ENCODE assay signal across 31 cellular contexts in the genomic region with DNA sequence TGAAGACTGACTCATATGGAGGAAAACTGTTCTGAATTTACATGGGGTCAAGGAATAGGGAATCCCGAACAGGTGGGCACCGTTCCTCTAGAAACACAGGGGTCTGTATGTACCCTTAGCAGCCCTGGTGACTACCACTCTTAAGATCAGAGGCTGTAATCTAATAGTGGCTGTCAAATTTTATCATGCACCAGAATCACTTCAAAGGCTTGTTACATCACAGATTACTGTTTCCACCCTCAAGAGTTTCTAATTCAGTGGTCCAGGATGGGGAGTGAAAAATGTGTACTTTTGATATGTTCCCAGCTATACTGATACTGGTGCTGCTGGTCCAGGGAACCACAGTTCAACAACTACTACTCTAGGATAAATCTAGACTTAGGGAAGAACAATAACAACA.
"Had no signal": no experiment of that assay in that cellular context is flagged by ENCODE, and none has a peak within 500 bp of the region (broad histone marks: within the 10 kb centered on the region; RNA-seq: fewer than 3 reads in every experiment).

No MANE protein-coding gene starts in this region.

- H3K4me3 ChIP-seq: heart left ventricle, ovary, right lobe of liver, stomach, thyroid gland, upper lobe of left lung had no signal

- H3K4me1 ChIP-seq: foreskin keratinocyte, right lobe of liver, thyroid gland, upper lobe of left lung had no signal

- H3K36me3 ChIP-seq: ovary had no signal

- H3K4me1 Mint-ChIP-seq: endodermal cell had no signal

- H3K9me3 Mint-ChIP-seq: activated CD4-positive, alpha-beta T cell treated with anti-CD3 and anti-CD28 coated beads, Interleukin-2, amount 10 ng/mL, durations not matched to agents 24 days and 14 days; activated naive CD4-positive, alpha-beta T cell treated with anti-CD3 and anti-CD28 coated beads for 36 hours; activated T-helper 1 cell treated with anti-CD3 and anti-CD28 coated beads, Interleukin-12 subunit alpha, Interleukin-12 subunit beta, Interleukin-2, Interleukin-4 antibody, amounts not matched to agents 30 ng/mL and 10 ng/mL and 1 ng/mL, durations not matched to agents 14 hours and 24 hours and 36 hours; central memory CD8-positive, alpha-beta T cell; dendritic cell treated with granulocyte-macrophage colony-stimulating factor and Interleukin-4, amounts not matched to agents 40 ng/mL and 50 ng/mL, for 4 days; endodermal cell; immature natural killer cell; naive B cell; stimulated activated effector memory CD8-positive, alpha-beta T cell treated with anti-CD3 and anti-CD28 coated beads, Interleukin-12 subunit alpha, Interleukin-12 subunit beta, amount 100 ng/mL, for 72 hours; T-helper 1 cell treated with Interleukin-12 subunit alpha and Interleukin-12 subunit beta and Interleukin-4 antibody, amounts not matched to agents 30 μg/mL and 1 μg/mL, for 36 hours had no signal

- ATAC-seq: activated CD4-positive, CD25-positive, alpha-beta regulatory T cell treated with anti-CD3 and anti-CD28 coated beads, Interleukin-2, amount 50 U/mL, for 24 hours; esophagus mucosa; foreskin keratinocyte; left colon; right lobe of liver; stimulated activated effector memory CD8-positive, alpha-beta T cell treated with anti-CD3 and anti-CD28 coated beads, Interleukin-12 subunit alpha, Interleukin-12 subunit beta, amount 100 ng/mL, for 72 hours had no signal

- H3K9me3 ChIP-seq: heart left ventricle, neutrophil, ovary, right lobe of liver, stomach, thyroid gland, upper lobe of left lung had no signal

- H3K27ac Mint-ChIP-seq: activated CD4-positive, alpha-beta T cell treated with anti-CD3 and anti-CD28 coated beads, Interleukin-2, amount 10 ng/mL, durations not matched to agents 24 days and 14 days; activated naive CD4-positive, alpha-beta T cell treated with anti-CD3 and anti-CD28 coated beads for 36 hours; activated T-helper 1 cell treated with anti-CD3 and anti-CD28 coated beads, Interleukin-12 subunit alpha, Interleukin-12 subunit beta, Interleukin-2, Interleukin-4 antibody, amounts not matched to agents 30 ng/mL and 10 ng/mL and 1 ng/mL, durations not matched to agents 14 hours and 24 hours and 36 hours; dendritic cell treated with granulocyte-macrophage colony-stimulating factor and Interleukin-4, amounts not matched to agents 40 ng/mL and 50 ng/mL, for 4 days; endodermal cell; naive B cell; nephron progenitor cell; progenitor cell of endocrine pancreas; stimulated activated effector memory CD8-positive, alpha-beta T cell treated with anti-CD3 and anti-CD28 coated beads, Interleukin-12 subunit alpha, Interleukin-12 subunit beta, amount 100 ng/mL, for 72 hours; T-helper 1 cell treated with Interleukin-12 subunit alpha and Interleukin-12 subunit beta and Interleukin-4 antibody, amounts not matched to agents 30 μg/mL and 1 μg/mL, for 36 hours had no signal

- DNase-seq: activated CD4-positive, alpha-beta T cell treated with anti-CD3 and anti-CD28 coated beads, Interleukin-2, amount 10 ng/mL, durations not matched to agents 24 days and 14 days; activated effector memory CD4-positive, alpha-beta T cell treated with anti-CD3 and anti-CD28 coated beads, Interleukin-2, amount 50 U/mL, for 16 hours; activated naive CD4-positive, alpha-beta T cell treated with anti-CD3 and anti-CD28 coated beads for 36 hours; activated T-cell treated with anti-CD3 and anti-CD28 coated beads for 4 hours; anterior cingulate cortex; endodermal cell; foreskin keratinocyte; heart left ventricle; hypothalamus; immature natural killer cell; kidney; left colon; naive B cell; nephron progenitor cell; ovary; right lobe of liver; stimulated activated CD4-positive, alpha-beta T cell treated with anti-CD3 and anti-CD28 coated beads, Interleukin-4, amount 100 ng/mL, for 24 hours; stomach; T-helper 9 cell; thyroid gland; upper lobe of left lung had no signal

- H3K4me3 Mint-ChIP-seq: activated CD4-positive, alpha-beta T cell treated with anti-CD3 and anti-CD28 coated beads, Interleukin-2, amount 10 ng/mL, durations not matched to agents 24 days and 14 days; activated naive CD4-positive, alpha-beta T cell treated with anti-CD3 and anti-CD28 coated beads for 36 hours; activated T-helper 1 cell treated with anti-CD3 and anti-CD28 coated beads, Interleukin-12 subunit alpha, Interleukin-12 subunit beta, Interleukin-2, Interleukin-4 antibody, amounts not matched to agents 30 ng/mL and 10 ng/mL and 1 ng/mL, durations not matched to agents 14 hours and 24 hours and 36 hours; central memory CD8-positive, alpha-beta T cell; dendritic cell treated with granulocyte-macrophage colony-stimulating factor and Interleukin-4, amounts not matched to agents 40 ng/mL and 50 ng/mL, for 4 days; endodermal cell; immature natural killer cell; naive B cell; nephron progenitor cell; stimulated activated effector memory CD8-positive, alpha-beta T cell treated with anti-CD3 and anti-CD28 coated beads, Interleukin-12 subunit alpha, Interleukin-12 subunit beta, amount 100 ng/mL, for 72 hours; T-helper 1 cell treated with Interleukin-12 subunit alpha and Interleukin-12 subunit beta and Interleukin-4 antibody, amounts not matched to agents 30 μg/mL and 1 μg/mL, for 36 hours had no signal

- H3K27me3 Mint-ChIP-seq: activated CD4-positive, alpha-beta T cell treated with anti-CD3 and anti-CD28 coated beads, Interleukin-2, amount 10 ng/mL, durations not matched to agents 24 days and 14 days; central memory CD8-positive, alpha-beta T cell; dendritic cell treated with granulocyte-macrophage colony-stimulating factor and Interleukin-4, amounts not matched to agents 40 ng/mL and 50 ng/mL, for 4 days; naive B cell; progenitor cell of endocrine pancreas had no signal

- H3K27ac ChIP-seq: foreskin keratinocyte, heart left ventricle, neutrophil, ovary, right lobe of liver, stomach, thyroid gland, upper lobe of left lung, VCaP had no signal

- H3K27me3 ChIP-seq: foreskin keratinocyte, heart left ventricle, neutrophil, ovary, right lobe of liver, stomach, thyroid gland, upper lobe of left lung had no signal
